Comparison of ENCODE assay signal across 1 cellular context in the genomic region with DNA sequence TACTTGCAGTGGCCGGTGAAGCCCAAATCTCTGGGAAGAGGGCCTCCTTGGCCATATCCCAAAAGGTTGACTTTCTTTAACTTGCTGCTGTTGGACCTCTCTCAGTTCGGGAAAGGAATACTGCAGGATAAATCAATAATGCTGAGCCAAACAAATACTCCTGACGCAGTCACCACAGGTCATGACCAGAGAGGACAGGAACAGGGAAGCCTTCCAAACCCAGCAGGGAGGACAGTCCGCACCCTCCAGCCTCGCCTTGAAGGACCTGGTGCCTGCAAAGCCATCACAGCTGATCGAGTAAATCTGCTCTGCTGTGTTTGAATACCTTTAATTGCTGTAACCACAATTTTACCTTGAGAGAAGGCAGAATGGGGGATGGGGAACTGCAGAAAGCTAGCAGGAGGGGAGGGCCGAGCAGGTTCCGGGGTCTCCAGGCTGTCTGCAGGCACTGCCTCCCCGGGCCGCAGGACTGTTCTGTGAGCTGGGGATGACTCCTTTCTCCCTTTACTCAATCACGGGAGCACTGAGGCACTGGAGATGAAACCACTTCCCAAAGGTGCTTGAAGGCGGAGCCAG.
TF ChIP-seq lines count a peak whose summit lies in the region.

No MANE protein-coding gene starts in this region.

TF ChIP-seq in K562, 482 proteins besides CTCF, POLR2A, EP300 and RAD21:
- TF ChIP-seq, protein P1, sequence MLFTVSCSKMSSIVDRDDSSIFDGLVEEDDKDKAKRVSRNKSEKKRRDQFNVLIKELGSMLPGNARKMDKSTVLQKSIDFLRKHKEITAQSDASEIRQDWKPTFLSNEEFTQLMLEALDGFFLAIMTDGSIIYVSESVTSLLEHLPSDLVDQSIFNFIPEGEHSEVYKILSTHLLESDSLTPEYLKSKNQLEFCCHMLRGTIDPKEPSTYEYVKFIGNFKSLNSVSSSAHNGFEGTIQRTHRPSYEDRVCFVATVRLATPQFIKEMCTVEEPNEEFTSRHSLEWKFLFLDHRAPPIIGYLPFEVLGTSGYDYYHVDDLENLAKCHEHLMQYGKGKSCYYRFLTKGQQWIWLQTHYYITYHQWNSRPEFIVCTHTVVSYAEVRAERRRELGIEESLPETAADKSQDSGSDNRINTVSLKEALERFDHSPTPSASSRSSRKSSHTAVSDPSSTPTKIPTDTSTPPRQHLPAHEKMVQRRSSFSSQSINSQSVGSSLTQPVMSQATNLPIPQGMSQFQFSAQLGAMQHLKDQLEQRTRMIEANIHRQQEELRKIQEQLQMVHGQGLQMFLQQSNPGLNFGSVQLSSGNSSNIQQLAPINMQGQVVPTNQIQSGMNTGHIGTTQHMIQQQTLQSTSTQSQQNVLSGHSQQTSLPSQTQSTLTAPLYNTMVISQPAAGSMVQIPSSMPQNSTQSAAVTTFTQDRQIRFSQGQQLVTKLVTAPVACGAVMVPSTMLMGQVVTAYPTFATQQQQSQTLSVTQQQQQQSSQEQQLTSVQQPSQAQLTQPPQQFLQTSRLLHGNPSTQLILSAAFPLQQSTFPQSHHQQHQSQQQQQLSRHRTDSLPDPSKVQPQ (CRISPR knock-in tag; IDR thresholded peaks at IDR 0.05; ENCODE audit: borderline replicate concordance), result no peak
- TF ChIP-seq STAG1 (CRISPR knock-in tag; IDR thresholded peaks at IDR 0.05; ENCODE audit: borderline replicate concordance) (no peak), ELF1 (tag; IDR thresholded peaks at IDR 0.05) (no peak), LCOR (CRISPR knock-in tag; IDR thresholded peaks at IDR 0.05) (no peak), ESRRA (IDR thresholded peaks at IDR 0.05; ENCODE audit: borderline replicate concordance, low read depth) (no peak), ZNF174 (CRISPR knock-in tag; IDR thresholded peaks at IDR 0.05) (no peak), FUS (optimal IDR thresholded peaks at IDR 0.05; ENCODE audit: low read depth, low read length) (no peak), ZNF76 (CRISPR knock-in tag; IDR thresholded peaks at IDR 0.05; ENCODE audit: borderline replicate concordance) (no peak), SMAD2 (IDR thresholded peaks at IDR 0.05; ENCODE audit: low read depth, low read length) (no peak), GATAD2B (IDR thresholded peaks at IDR 0.05; ENCODE audit: borderline replicate concordance) (no peak), ZFP36 (IDR thresholded peaks at IDR 0.05; ENCODE audit: low read depth, low read length, partially characterized antibody) (peak; percentile 9), RNF2 (IDR thresholded peaks at IDR 0.05) (0 out of 2 replicates have a peak, but pooled peaks have one; percentile 11), PRPF4 (IDR thresholded peaks at IDR 0.05; ENCODE audit: insufficient read depth, low read depth, low read length, poor library complexity, severe bottlenecking) (no peak), RBBP5 (IDR thresholded peaks at IDR 0.05; ENCODE audit: borderline replicate concordance, insufficient read depth, low read length, poor library complexity, severe bottlenecking) (no peak), ZNF589 (CRISPR knock-in tag; IDR thresholded peaks at IDR 0.05; ENCODE audit: low read depth) (no peak), FOSL1 (tag; conservative IDR thresholded peaks at IDR 0.05) (no peak), ELF4 (CRISPR knock-in tag; IDR thresholded peaks at IDR 0.05) (no peak), ZNF316 (IDR thresholded peaks at IDR 0.05) (0 out of 2 replicates have a peak, but pooled peaks have one; percentile 28), ELF2 (CRISPR knock-in tag; IDR thresholded peaks at IDR 0.05) (no peak), ZNF263 (CRISPR knock-in tag; IDR thresholded peaks at IDR 0.05; ENCODE audit: borderline replicate concordance) (peak; percentile 65; the same call in 1 of the 2 replicates)
- TF ChIP-seq, protein P2, sequence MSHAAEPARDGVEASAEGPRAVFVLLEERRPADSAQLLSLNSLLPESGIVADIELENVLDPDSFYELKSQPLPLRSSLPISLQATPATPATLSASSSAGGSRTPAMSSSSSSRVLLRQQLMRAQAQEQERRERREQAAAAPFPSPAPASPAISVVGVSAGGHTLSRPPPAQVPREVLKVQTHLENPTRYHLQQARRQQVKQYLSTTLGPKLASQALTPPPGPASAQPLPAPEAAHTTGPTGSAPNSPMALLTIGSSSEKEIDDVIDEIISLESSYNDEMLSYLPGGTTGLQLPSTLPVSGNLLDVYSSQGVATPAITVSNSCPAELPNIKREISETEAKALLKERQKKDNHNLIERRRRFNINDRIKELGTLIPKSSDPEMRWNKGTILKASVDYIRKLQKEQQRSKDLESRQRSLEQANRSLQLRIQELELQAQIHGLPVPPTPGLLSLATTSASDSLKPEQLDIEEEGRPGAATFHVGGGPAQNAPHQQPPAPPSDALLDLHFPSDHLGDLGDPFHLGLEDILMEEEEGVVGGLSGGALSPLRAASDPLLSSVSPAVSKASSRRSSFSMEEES (CRISPR knock-in tag; IDR thresholded peaks at IDR 0.05), result no peak
- TF ChIP-seq, protein P3, sequence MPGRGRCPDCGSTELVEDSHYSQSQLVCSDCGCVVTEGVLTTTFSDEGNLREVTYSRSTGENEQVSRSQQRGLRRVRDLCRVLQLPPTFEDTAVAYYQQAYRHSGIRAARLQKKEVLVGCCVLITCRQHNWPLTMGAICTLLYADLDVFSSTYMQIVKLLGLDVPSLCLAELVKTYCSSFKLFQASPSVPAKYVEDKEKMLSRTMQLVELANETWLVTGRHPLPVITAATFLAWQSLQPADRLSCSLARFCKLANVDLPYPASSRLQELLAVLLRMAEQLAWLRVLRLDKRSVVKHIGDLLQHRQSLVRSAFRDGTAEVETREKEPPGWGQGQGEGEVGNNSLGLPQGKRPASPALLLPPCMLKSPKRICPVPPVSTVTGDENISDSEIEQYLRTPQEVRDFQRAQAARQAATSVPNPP (IDR thresholded peaks at IDR 0.05; ENCODE audit: borderline replicate concordance, insufficient read depth, insufficient read length), result no peak
- TF ChIP-seq, protein P4, sequence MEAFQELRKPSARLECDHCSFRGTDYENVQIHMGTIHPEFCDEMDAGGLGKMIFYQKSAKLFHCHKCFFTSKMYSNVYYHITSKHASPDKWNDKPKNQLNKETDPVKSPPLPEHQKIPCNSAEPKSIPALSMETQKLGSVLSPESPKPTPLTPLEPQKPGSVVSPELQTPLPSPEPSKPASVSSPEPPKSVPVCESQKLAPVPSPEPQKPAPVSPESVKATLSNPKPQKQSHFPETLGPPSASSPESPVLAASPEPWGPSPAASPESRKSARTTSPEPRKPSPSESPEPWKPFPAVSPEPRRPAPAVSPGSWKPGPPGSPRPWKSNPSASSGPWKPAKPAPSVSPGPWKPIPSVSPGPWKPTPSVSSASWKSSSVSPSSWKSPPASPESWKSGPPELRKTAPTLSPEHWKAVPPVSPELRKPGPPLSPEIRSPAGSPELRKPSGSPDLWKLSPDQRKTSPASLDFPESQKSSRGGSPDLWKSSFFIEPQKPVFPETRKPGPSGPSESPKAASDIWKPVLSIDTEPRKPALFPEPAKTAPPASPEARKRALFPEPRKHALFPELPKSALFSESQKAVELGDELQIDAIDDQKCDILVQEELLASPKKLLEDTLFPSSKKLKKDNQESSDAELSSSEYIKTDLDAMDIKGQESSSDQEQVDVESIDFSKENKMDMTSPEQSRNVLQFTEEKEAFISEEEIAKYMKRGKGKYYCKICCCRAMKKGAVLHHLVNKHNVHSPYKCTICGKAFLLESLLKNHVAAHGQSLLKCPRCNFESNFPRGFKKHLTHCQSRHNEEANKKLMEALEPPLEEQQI (IDR thresholded peaks at IDR 0.05), result no peak
